Comparison of ENCODE assay signal across 35 cellular contexts in the genomic region with DNA sequence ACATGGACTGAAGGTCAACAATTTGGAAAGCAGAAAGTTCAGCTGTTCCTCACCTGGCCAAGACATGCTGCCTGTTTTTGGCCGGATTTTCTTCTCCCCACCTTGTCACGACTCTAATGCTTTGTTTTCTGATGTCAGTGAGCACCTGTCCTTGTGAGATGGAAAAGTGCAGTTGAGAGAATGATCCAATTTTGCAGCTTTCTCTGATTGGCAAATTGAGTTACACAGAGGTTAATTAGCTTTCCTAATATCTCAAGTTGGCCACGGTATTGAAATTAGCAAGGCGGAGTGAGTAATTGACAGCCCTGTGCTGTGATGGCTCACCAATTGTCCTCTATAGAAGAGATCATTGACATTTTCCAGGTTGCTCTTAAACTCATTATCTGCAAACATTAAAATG.
"Had no signal": no experiment of that assay in that cellular context is flagged by ENCODE, and none has a peak within 500 bp of the region (broad histone marks: within the 10 kb centered on the region; RNA-seq: fewer than 3 reads in every experiment).

No MANE protein-coding gene starts in this region.

- DNase-seq: activated B cell treated with CpG ODN at 0.5 μM for 24 hours; activated CD4-positive, alpha-beta memory T cell treated with anti-CD3 and anti-CD28 coated beads for 36 hours; activated CD4-positive, alpha-beta T cell treated with anti-CD3 and anti-CD28 coated beads for 4 hours; activated CD4-positive, alpha-beta T cell treated with anti-CD3 and anti-CD28 coated beads, Interleukin-2, amount 10 ng/mL, durations not matched to agents 24 days and 14 days; activated CD4-positive, alpha-beta T cell treated with anti-CD3 and anti-CD28 coated beads, Interleukin-2, amount 50 U/mL, for 1 hour; activated CD4-positive, alpha-beta T cell treated with anti-CD3 and anti-CD28 coated beads, Interleukin-2, amount 50 U/mL, for 4 hours; activated CD4-positive, CD25-positive, alpha-beta regulatory T cell treated with anti-CD3 and anti-CD28 coated beads, Interleukin-2, amount 50 U/mL, for 72 hours; activated CD8-positive, alpha-beta memory T cell treated with anti-CD3 and anti-CD28 coated beads, Interleukin-2, amount 50 U/mL, for 4 hours; activated CD8-positive, alpha-beta T cell treated with anti-CD3 and anti-CD28 coated beads for 36 hours; activated effector memory CD4-positive, alpha-beta T cell treated with anti-CD3 and anti-CD28 coated beads, Interleukin-2, amount 50 U/mL, for 16 hours; activated gamma-delta T cell treated with Interleukin-2 at 50 U/mL for 16 hours; activated naive CD4-positive, alpha-beta T cell; activated naive CD4-positive, alpha-beta T cell treated with anti-CD3 and anti-CD28 coated beads for 36 hours; activated naive CD4-positive, alpha-beta T cell treated with anti-CD3 and anti-CD28 coated beads, Interleukin-2, amount 50 U/mL, for 16 hours; activated naive CD8-positive, alpha-beta T cell treated with anti-CD3 and anti-CD28 coated beads for 36 hours; activated T-cell treated with anti-CD3 and anti-CD28 coated beads for 4 hours; activated T-cell treated with anti-CD3 and anti-CD28 coated beads, Interleukin-2, amount 50 U/mL, for 1 hour; activated T-cell treated with anti-CD3 and anti-CD28 coated beads, Interleukin-2, amount 50 U/mL, for 4 hours; activated T-cell treated with anti-CD3 and anti-CD28 coated beads, Interleukin-2, amount 50 U/mL, for 72 hours; adrenal gland; amniotic stem cell; aorta; body of pancreas; brain microvascular endothelial cell; central memory CD4-positive, alpha-beta T cell; T-helper 1 cell; T-helper 2 cell; T-helper 9 cell had no signal

- H3K9me3 ChIP-seq: adrenal gland, body of pancreas had no signal

- H3K27ac Mint-ChIP-seq: activated B cell treated with CpG ODN at 0.5 μM for 24 hours; activated CD4-positive, alpha-beta memory T cell treated with anti-CD3 and anti-CD28 coated beads for 36 hours; activated CD4-positive, alpha-beta T cell treated with anti-CD3 and anti-CD28 coated beads, Interleukin-2, amount 10 ng/mL, durations not matched to agents 24 days and 14 days; activated CD8-positive, alpha-beta T cell treated with anti-CD3 and anti-CD28 coated beads for 36 hours; activated naive CD4-positive, alpha-beta T cell treated with anti-CD3 and anti-CD28 coated beads for 36 hours; activated naive CD4-positive, alpha-beta T cell treated with anti-CD3 and anti-CD28 coated beads, Interleukin-2, amount 50 U/mL, for 72 hours; activated naive CD8-positive, alpha-beta T cell treated with anti-CD3 and anti-CD28 coated beads for 36 hours; activated T-cell treated with anti-CD3 and anti-CD28 coated beads, Interleukin-2, amount 50 U/mL, for 72 hours; activated T-helper 1 cell treated with anti-CD3 and anti-CD28 coated beads, Interleukin-12 subunit alpha, Interleukin-12 subunit beta, Interleukin-2, Interleukin-4 antibody, amounts not matched to agents 30 ng/mL and 10 ng/mL and 1 ng/mL, durations not matched to agents 14 hours and 24 hours and 36 hours; activated T-helper 17 cell treated with anti-CD3 and anti-CD28 coated beads, Interleukin-2, amount 50 U/mL, for 72 hours; T-helper 1 cell treated with Interleukin-12 subunit alpha and Interleukin-12 subunit beta and Interleukin-4 antibody, amounts not matched to agents 30 μg/mL and 1 μg/mL, for 36 hours; T-helper 2 cell treated with Interferon-gamma antibody and Interleukin-4, amounts not matched to agents 5 μg/mL and 100 μg/mL, for 36 hours had no signal

- H3K36me3 ChIP-seq: adrenal gland, brain microvascular endothelial cell, breast epithelium had no signal

- H3K27ac ChIP-seq: adrenal gland, body of pancreas, brain microvascular endothelial cell, breast epithelium, VCaP had no signal

- H3K36me3 Mint-ChIP-seq: activated CD4-positive, alpha-beta memory T cell treated with anti-CD3 and anti-CD28 coated beads for 36 hours; activated naive CD8-positive, alpha-beta T cell treated with anti-CD3 and anti-CD28 coated beads for 36 hours had no signal

- ATAC-seq: activated CD8-positive, alpha-beta T cell treated with anti-CD3 and anti-CD28 coated beads for 36 hours; activated naive CD4-positive, alpha-beta T cell treated with anti-CD3 and anti-CD28 coated beads, Interleukin-2, amount 50 U/mL, for 72 hours; activated T-cell treated with anti-CD3 and anti-CD28 coated beads, Interleukin-2, amount 50 U/mL, for 4 hours; activated T-cell treated with anti-CD3 and anti-CD28 coated beads, Interleukin-2, amount 50 U/mL, for 72 hours; activated T-helper 17 cell treated with anti-CD3 and anti-CD28 coated beads, Interleukin-2, amount 50 U/mL, for 72 hours; body of pancreas had no signal

- H3K4me3 Mint-ChIP-seq: activated B cell treated with CpG ODN at 0.5 μM for 24 hours; activated CD4-positive, alpha-beta memory T cell treated with anti-CD3 and anti-CD28 coated beads for 36 hours; activated CD4-positive, alpha-beta T cell treated with anti-CD3 and anti-CD28 coated beads, Interleukin-2, amount 10 ng/mL, durations not matched to agents 24 days and 14 days; activated CD8-positive, alpha-beta T cell treated with anti-CD3 and anti-CD28 coated beads for 36 hours; activated naive CD4-positive, alpha-beta T cell treated with anti-CD3 and anti-CD28 coated beads for 36 hours; activated naive CD8-positive, alpha-beta T cell treated with anti-CD3 and anti-CD28 coated beads for 36 hours; activated T-cell treated with anti-CD3 and anti-CD28 coated beads, Interleukin-2, amount 50 U/mL, for 4 hours; activated T-cell treated with anti-CD3 and anti-CD28 coated beads, Interleukin-2, amount 50 U/mL, for 72 hours; activated T-helper 1 cell treated with anti-CD3 and anti-CD28 coated beads, Interleukin-12 subunit alpha, Interleukin-12 subunit beta, Interleukin-2, Interleukin-4 antibody, amounts not matched to agents 30 ng/mL and 10 ng/mL and 1 ng/mL, durations not matched to agents 14 hours and 24 hours and 36 hours; activated T-helper 17 cell treated with anti-CD3 and anti-CD28 coated beads, Interleukin-2, amount 50 U/mL, for 72 hours; T-helper 1 cell treated with Interleukin-12 subunit alpha and Interleukin-12 subunit beta and Interleukin-4 antibody, amounts not matched to agents 30 μg/mL and 1 μg/mL, for 36 hours; T-helper 2 cell treated with Interferon-gamma antibody and Interleukin-4, amounts not matched to agents 5 μg/mL and 100 μg/mL, for 36 hours had no signal

- H3K27me3 ChIP-seq: adrenal gland, body of pancreas, brain microvascular endothelial cell, breast epithelium had no signal

- H3K4me1 ChIP-seq: adrenal gland, body of pancreas, breast epithelium had no signal

- H3K4me1 Mint-ChIP-seq: activated B cell treated with CpG ODN at 0.5 μM for 24 hours; activated CD4-positive, alpha-beta T cell treated with anti-CD3 and anti-CD28 coated beads, Interleukin-2, amount 10 ng/mL, durations not matched to agents 24 days and 14 days; activated naive CD8-positive, alpha-beta T cell treated with anti-CD3 and anti-CD28 coated beads for 36 hours; activated T-helper 17 cell treated with anti-CD3 and anti-CD28 coated beads, Interleukin-2, amount 50 U/mL, for 72 hours had no signal

- H3K4me3 ChIP-seq: adrenal gland, body of pancreas, breast epithelium had no signal

- H3K9me3 Mint-ChIP-seq: activated naive CD4-positive, alpha-beta T cell treated with anti-CD3 and anti-CD28 coated beads for 36 hours; activated T-helper 1 cell treated with anti-CD3 and anti-CD28 coated beads, Interleukin-12 subunit alpha, Interleukin-12 subunit beta, Interleukin-2, Interleukin-4 antibody, amounts not matched to agents 30 ng/mL and 10 ng/mL and 1 ng/mL, durations not matched to agents 14 hours and 24 hours and 36 hours; activated T-helper 17 cell treated with anti-CD3 and anti-CD28 coated beads, Interleukin-2, amount 50 U/mL, for 72 hours; T-helper 1 cell treated with Interleukin-12 subunit alpha and Interleukin-12 subunit beta and Interleukin-4 antibody, amounts not matched to agents 30 μg/mL and 1 μg/mL, for 36 hours; T-helper 2 cell treated with Interferon-gamma antibody and Interleukin-4, amounts not matched to agents 5 μg/mL and 100 μg/mL, for 36 hours had no signal
